8 cellular contexts compared by ENCODE assay signal in the genomic region with DNA sequence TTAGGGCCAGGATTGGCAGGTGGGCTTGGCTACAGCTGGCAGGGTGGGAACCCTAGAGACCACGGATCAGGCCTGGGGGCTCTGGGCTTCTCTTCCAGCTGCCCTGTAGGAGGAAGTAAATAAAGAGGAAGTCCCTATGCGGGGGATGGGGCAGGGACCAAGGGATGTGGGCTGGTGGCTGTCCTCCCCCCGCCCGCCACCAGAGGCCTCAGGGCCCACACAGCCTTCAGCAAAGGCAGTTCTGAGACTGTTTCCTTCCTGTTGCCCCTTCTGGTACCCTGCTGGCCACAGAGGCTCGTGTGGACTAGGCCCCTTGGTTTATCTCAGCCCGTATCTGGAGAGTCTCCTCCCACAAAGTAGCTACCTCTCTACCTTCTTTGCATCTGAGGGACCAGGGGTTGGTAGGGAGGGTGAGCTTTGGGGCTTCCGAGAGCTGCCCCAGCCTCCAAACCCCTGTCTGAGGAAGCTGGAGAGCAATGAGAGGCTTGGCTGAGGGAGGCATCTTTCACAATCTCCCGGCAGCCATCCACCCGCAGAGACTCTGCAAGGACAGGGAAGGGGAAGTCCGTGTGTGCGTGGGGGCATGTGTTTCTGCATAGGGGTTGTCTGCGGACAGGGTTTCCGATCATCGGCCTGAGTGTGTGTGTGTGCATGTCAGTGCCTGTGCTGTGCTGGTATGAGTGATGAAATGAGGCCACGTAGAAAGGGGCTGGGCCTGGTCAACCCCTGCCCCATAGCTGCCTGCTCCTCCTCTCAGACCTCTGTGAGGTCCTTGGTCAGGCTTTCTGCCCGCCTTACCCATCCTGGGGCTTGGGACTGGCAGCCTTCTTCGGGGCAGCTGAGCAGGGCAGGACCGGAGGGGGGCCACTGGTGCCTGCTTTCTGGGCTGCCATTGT. TPM values are rescaled to one million over a fixed set of nuclear protein-coding genes. Genes with fewer than 3 reads are reported as not detected.
DNase-seq lines count a peak whose midpoint lies in the region; ATAC-seq and TF ChIP-seq lines count a peak whose summit lies in the region.

No MANE protein-coding gene starts in this region.

- no peaks in the 10 kb centered on the region for H3K27me3 ChIP-seq in lower lobe of right lung (ENCODE audit: low read depth)

- H3K27ac Mint-ChIP-seq in chondrocyte (ENCODE audit: unreplicated experiment): no peak overlapping the region

- ATAC-seq in GM21529 (IDR thresholded peaks at IDR 0.05; ENCODE audit: unreplicated experiment) (peak; percentile 53), lower lobe of right lung (peak; percentile 74 to 83)

- DNase-seq in ELR (ENCODE audit: low read depth) (peak; percentile 53), KBM-7 (peak; percentile 100), chondrocyte (ENCODE audit: low spot score) (no peak), lower lobe of right lung (peak; percentile 95), NCI-H2029 (lab: John Stamatoyannopoulos, UW) (no peak)
- peak; percentile 79 for DNase-seq in activated CD4-positive, CD25-positive, alpha-beta regulatory T cell treated with anti-CD3 and anti-CD28 coated beads, Interleukin-2, amount 50 U/mL, for 72 hours
- DNase-seq in stimulated activated CD8-positive, alpha-beta memory T cell treated with anti-CD3 and anti-CD28 coated beads, Interleukin-15, amount 100 ng/mL, for 24 hours (ENCODE audit: low read depth): peak; percentile 45

- H3K36me3 Mint-ChIP-seq in chondrocyte (ENCODE audit: low read depth): no peaks in the 10 kb centered on the region

- intact Hi-C loops in lower lobe of right lung (cut with DNase I): no loop called here

- peak; percentile 34 for TF ChIP-seq CTCF in chondrocyte (IDR thresholded peaks at IDR 0.05)
- peak; percentile 50 for TF ChIP-seq CTCF in lower lobe of right lung (IDR thresholded peaks at IDR 0.05)

- peaks cover 2% of the 10 kb centered on the region for H3K4me1 Mint-ChIP-seq in chondrocyte (ENCODE audit: low read depth)

- peaks cover 69% of the 10 kb centered on the region for H3K4me1 ChIP-seq in lower lobe of right lung

- no peaks in the 10 kb centered on the region for H3K9me3 Mint-ChIP-seq in chondrocyte (ENCODE audit: low read depth)

- no peaks in the 10 kb centered on the region for H3K27me3 Mint-ChIP-seq in chondrocyte (ENCODE audit: low read depth)

- no peaks in the 10 kb centered on the region for H3K9me3 ChIP-seq in lower lobe of right lung

- H3K4me3 ChIP-seq in lower lobe of right lung: peak overlapping the region; percentile 43

- H3K4me3 Mint-ChIP-seq in chondrocyte (ENCODE audit: unreplicated experiment): no peak overlapping the region

- in situ Hi-C loops in KBM-7 (cut with MboI; ENCODE audit: low pct_unique_long_range_greater_than_20kb, low sequenced_read_pairs): no loop called here

- peaks cover 20% of the 10 kb centered on the region for H3K36me3 ChIP-seq in lower lobe of right lung

- peak overlapping the region; percentile 87 for H3K27ac ChIP-seq in lower lobe of right lung

RNA-seq across cellular contexts. Expression of gene RPS6KA1, which starts 12.5 kb away (rescaled TPM):
- 3.6 to 6.3 TPM (median 4.4 TPM) in 3 replicates for total RNA-seq in chondrocyte
- total RNA-seq in lower lobe of right lung: 140 TPM

Comparison
In these comparisons a context has a peak if more than half of its experiments do, and no peak if none do; other contexts are left out.
1. DNase-seq: peak in ELR (single experiment), KBM-7 (single experiment), activated CD4-positive, CD25-positive, alpha-beta regulatory T cell treated with anti-CD3 and anti-CD28 coated beads, Interleukin-2, amount 50 U/mL, for 72 hours (single experiment), lower lobe of right lung (single experiment) and stimulated activated CD8-positive, alpha-beta memory T cell treated with anti-CD3 and anti-CD28 coated beads, Interleukin-15, amount 100 ng/mL, for 24 hours (single experiment); none in chondrocyte (single experiment) and NCI-H2029 (single experiment).
2. RNA of gene RPS6KA1, which starts 12.5 kb away (total RNA-seq): 140 TPM in lower lobe of right lung (single experiment); 3.6 to 6.3 TPM in chondrocyte; every median in the first group is over 10 times any median in the second.